In the genomic region with DNA sequence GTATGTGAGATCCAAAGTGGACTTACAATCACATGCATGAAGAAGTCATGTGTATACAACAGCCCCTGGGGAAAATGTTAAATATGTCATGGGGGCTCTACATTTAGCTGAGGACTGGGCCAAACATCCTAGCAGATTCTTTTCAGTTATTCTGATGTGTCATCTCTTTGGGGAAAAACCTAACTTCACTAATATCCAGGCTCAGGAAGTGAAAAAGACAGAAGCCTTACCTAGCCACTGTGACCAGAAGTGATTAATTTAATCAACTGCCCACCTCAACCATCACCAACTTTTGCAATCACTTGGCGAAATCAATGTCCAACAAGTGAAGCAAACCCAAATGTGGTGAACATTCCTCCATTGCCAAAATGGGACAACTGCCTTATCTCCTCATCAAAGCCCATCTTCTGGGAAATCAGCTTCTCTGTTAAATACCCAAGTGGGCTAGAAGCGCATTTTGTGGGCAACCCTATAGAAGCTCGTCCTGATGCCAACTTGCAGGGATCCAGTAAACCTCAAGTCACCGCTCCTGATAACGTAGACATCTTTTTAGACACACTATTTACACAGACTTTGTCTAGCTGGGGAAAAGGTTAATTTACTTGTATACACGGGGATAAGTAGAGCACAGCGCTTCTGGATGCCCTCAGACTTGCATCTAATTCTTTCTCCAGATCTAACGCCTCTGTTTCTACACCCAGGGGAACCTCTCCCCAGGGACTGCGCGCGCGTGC, we compare ENCODE assay signal across 2 cellular contexts.
TF ChIP-seq lines count a peak whose summit lies in the region.

No MANE protein-coding gene starts in this region.

TF ChIP-seq in SK-N-SH, 30 proteins besides CTCF, POLR2A, EP300 and RAD21 (continued from another document):
- TF ChIP-seq, protein P1, sequence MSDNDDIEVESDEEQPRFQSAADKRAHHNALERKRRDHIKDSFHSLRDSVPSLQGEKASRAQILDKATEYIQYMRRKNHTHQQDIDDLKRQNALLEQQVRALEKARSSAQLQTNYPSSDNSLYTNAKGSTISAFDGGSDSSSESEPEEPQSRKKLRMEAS (IDR thresholded peaks at IDR 0.05; ENCODE audit: low read depth): no peak
- no peak for TF ChIP-seq GABPA (IDR thresholded peaks at IDR 0.05; ENCODE audit: low read depth)

TF ChIP-seq in SK-N-SH treated with all-trans-retinoic acid at 6 μM for 48 hours, 23 proteins besides CTCF, POLR2A, EP300 and RAD21 (continued from another document):
- TF ChIP-seq POU6F1 (CRISPR knock-in tag; IDR thresholded peaks at IDR 0.05; ENCODE audit: borderline replicate concordance, low read depth) (no peak), CSDC2 (CRISPR knock-in tag; IDR thresholded peaks at IDR 0.05) (no peak), RARB (CRISPR knock-in tag; IDR thresholded peaks at IDR 0.05) (no peak), ISL1 (CRISPR knock-in tag; IDR thresholded peaks at IDR 0.05) (no peak), GLIS3 (CRISPR knock-in tag; IDR thresholded peaks at IDR 0.05) (no peak), PPARA (CRISPR knock-in tag; IDR thresholded peaks at IDR 0.05; ENCODE audit: borderline replicate concordance) (no peak), ZFP3 (CRISPR knock-in tag; IDR thresholded peaks at IDR 0.05) (no peak), ZNF565 (CRISPR knock-in tag; conservative IDR thresholded peaks at IDR 0.05; ENCODE audit: low read depth) (no peak), ESRRG (CRISPR knock-in tag; IDR thresholded peaks at IDR 0.05) (no peak), TOX (CRISPR knock-in tag; IDR thresholded peaks at IDR 0.05; ENCODE audit: borderline replicate concordance) (no peak), ZNF70 (CRISPR knock-in tag; IDR thresholded peaks at IDR 0.05) (no peak), BACH2 (CRISPR knock-in tag; IDR thresholded peaks at IDR 0.05; ENCODE audit: borderline replicate concordance) (no peak), PATZ1 (CRISPR knock-in tag; IDR thresholded peaks at IDR 0.05; ENCODE audit: borderline replicate concordance) (no peak)
- TF ChIP-seq, protein P2, sequence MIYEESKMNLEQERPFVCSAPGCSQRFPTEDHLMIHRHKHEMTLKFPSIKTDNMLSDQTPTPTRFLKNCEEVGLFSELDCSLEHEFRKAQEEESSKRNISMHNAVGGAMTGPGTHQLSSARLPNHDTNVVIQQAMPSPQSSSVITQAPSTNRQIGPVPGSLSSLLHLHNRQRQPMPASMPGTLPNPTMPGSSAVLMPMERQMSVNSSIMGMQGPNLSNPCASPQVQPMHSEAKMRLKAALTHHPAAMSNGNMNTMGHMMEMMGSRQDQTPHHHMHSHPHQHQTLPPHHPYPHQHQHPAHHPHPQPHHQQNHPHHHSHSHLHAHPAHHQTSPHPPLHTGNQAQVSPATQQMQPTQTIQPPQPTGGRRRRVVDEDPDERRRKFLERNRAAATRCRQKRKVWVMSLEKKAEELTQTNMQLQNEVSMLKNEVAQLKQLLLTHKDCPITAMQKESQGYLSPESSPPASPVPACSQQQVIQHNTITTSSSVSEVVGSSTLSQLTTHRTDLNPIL (CRISPR knock-in tag; IDR thresholded peaks at IDR 0.05; ENCODE audit: low read depth): no peak
- TF ChIP-seq, protein P3, sequence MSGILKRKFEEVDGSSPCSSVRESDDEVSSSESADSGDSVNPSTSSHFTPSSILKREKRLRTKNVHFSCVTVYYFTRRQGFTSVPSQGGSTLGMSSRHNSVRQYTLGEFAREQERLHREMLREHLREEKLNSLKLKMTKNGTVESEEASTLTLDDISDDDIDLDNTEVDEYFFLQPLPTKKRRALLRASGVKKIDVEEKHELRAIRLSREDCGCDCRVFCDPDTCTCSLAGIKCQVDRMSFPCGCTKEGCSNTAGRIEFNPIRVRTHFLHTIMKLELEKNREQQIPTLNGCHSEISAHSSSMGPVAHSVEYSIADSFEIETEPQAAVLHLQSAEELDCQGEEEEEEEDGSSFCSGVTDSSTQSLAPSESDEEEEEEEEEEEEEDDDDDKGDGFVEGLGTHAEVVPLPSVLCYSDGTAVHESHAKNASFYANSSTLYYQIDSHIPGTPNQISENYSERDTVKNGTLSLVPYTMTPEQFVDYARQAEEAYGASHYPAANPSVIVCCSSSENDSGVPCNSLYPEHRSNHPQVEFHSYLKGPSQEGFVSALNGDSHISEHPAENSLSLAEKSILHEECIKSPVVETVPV (CRISPR knock-in tag; IDR thresholded peaks at IDR 0.05): no peak
